Comparison of ENCODE assay signal across 8 cellular contexts in genomic region chr3:16883726-16884083, GRCh38. TPM values are rescaled to one million over a fixed set of nuclear protein-coding genes. Genes with fewer than 3 reads are reported as not detected.
A peak's percentile ranks its signal among the peaks of the same experiment; 100 is the strongest.
DNase-seq lines count a peak whose midpoint lies in the region; ATAC-seq and TF ChIP-seq lines count a peak whose summit lies in the region.

No MANE protein-coding gene starts in this region.

- POLR2A ChIA-PET in IMR-90 (lab: Charles Lee; ENCODE audit: unreplicated experiment) = no interaction called here

- no peak overlapping the region for H2BK120ac ChIP-seq in IMR-90 (ENCODE audit: low read depth, low read length)

- peaks cover 4% of the 10 kb centered on the region; the same call in 1 of the 2 replicates for H3K4me1 ChIP-seq in IMR-90 (ENCODE audit: control insufficient read depth, insufficient read depth, low read length)

- no peak overlapping the region for H2AK5ac ChIP-seq in IMR-90 (ENCODE audit: low read depth, low read length)

- H2BK15ac ChIP-seq in IMR-90 (ENCODE audit: low read depth, low read length) = no peak overlapping the region

- H3K36me3 ChIP-seq in IMR-90 (ENCODE audit: control insufficient read depth, insufficient read depth, low read length) (no peaks in the 10 kb centered on the region), neural cell (ENCODE audit: insufficient read depth, low read length) (no peaks in the 10 kb centered on the region)

- TF ChIP-seq CTCF in AG10803 (conservative IDR thresholded peaks at IDR 0.05; ENCODE audit: low read length) = no peak
- TF ChIP-seq CTCF in IMR-90 (conservative IDR thresholded peaks at IDR 0.05; ENCODE audit: low read depth, low read length) = no peak
- TF ChIP-seq CTCF in dorsolateral prefrontal cortex (IDR thresholded peaks at IDR 0.05 in 54 of 56, conservative IDR thresholded peaks at IDR 0.05 in 2 of 56; ENCODE audit: low read depth in 1 of 56, partially characterized antibody in 56 of 56) = no peak
- TF ChIP-seq CTCF in neural cell (IDR thresholded peaks at IDR 0.05; ENCODE audit: poor library complexity, severe bottlenecking) = no peak

- H2AK9ac ChIP-seq in IMR-90 (replicated peaks; ENCODE audit: low read depth, low read length, poor library complexity) = no peak overlapping the region

- no peak overlapping the region for H2BK20ac ChIP-seq in IMR-90 (ENCODE audit: low read depth, low read length)

- H3K79me2 ChIP-seq in neural cell (replicated peaks; ENCODE audit: insufficient read depth, low read length) = peaks cover 35% of the 10 kb centered on the region

- H4K20me1 ChIP-seq in IMR-90 (ENCODE audit: insufficient read depth, low read length) (no peaks in the 10 kb centered on the region), neural cell (ENCODE audit: insufficient read depth) (no peaks in the 10 kb centered on the region)

- H3K9ac ChIP-seq in IMR-90 (ENCODE audit: low read depth, low read length) (no peak overlapping the region), neural cell (ENCODE audit: low read length) (peak overlapping the region; percentile 95)

- H3K9me3 ChIP-seq in IMR-90 (ENCODE audit: control insufficient read depth, insufficient read depth, low read length) (no peaks in the 10 kb centered on the region), neural cell (ENCODE audit: low read length) (no peaks in the 10 kb centered on the region)

- no peaks in the 10 kb centered on the region for H3K9me1 ChIP-seq in IMR-90 (ENCODE audit: insufficient read depth, low read length)

- peaks cover 0 to 4% of the 10 kb centered on the region in 2 experiments; a peak in 1 of 4 replicates for H3K79me1 ChIP-seq in IMR-90 (ENCODE audit: low read depth in 1 of 2, low read length in 2 of 2)

- H3F3A ChIP-seq in neural cell (ENCODE audit: insufficient read depth, low read length, poor library complexity, severe bottlenecking) = no peaks in the 10 kb centered on the region

- no peak overlapping the region for H2BK5ac ChIP-seq in IMR-90 (ENCODE audit: low read depth, low read length, poor library complexity, severe bottlenecking)

- ATAC-seq in IMR-90 (ENCODE audit: low read depth) (no peak), HG02840 (IDR thresholded peaks at IDR 0.05; ENCODE audit: low FRiP score, unreplicated experiment) (no peak)

- no peak overlapping the region for H3K27ac ChIP-seq in IMR-90 (ENCODE audit: insufficient read depth, low read length)
- peak overlapping the region in 58 of 59 donors; percentile 18 to 99 (median 95) for H3K27ac ChIP-seq in dorsolateral prefrontal cortex
- H3K27ac ChIP-seq in neural cell (ENCODE audit: low read length) = peak overlapping the region; percentile 95

- no peak overlapping the region for H3K14ac ChIP-seq in IMR-90 (replicated peaks; ENCODE audit: low read depth, low read length)

- no peak overlapping the region for H3K23ac ChIP-seq in IMR-90 (ENCODE audit: low read depth, low read length)

- DNase-seq in AG10803 (ENCODE audit: low read depth) = no peak
- DNase-seq in IMR-90 = no peak
- DNase-seq in dorsolateral prefrontal cortex = no peak
- DNase-seq in NCI-H1417 treated with DMSO at 0.1 percent for 48 hours (lab: John Stamatoyannopoulos, UW) = no peak
- no peak for DNase-seq in pons (ENCODE audit: low spot score)
- no peak for DNase-seq in DMS114 treated with DMSO at 0.1 percent for 48 hours (lab: John Stamatoyannopoulos, UW; ENCODE audit: unreplicated experiment)

- intact Hi-C loops in IMR-90 (cut with micrococcal nuclease) = loop anchor here (10.0 kb wide), 1 partner anchor 351 kb away; no protein-coding TSS in a partner anchor
- intact Hi-C loops in dorsolateral prefrontal cortex (cut with DNase I) = loop anchor here (5.0 to 10.0 kb wide), 2 partner anchors 141 to 149 kb away; no protein-coding TSS in a partner anchor

- H3K56ac ChIP-seq in IMR-90 (ENCODE audit: extremely low read depth, insufficient read depth, low read length) = no peak overlapping the region

- BruUV-seq in IMR-90 (replicated peaks; lab: Mats Ljungman, UMichigan) = no TSS peak

- H2AFZ ChIP-seq in IMR-90 (replicated peaks; ENCODE audit: low read length, poor library complexity) = peak overlapping the region; percentile 91
- no peak overlapping the region for H2AFZ ChIP-seq in neural cell (ENCODE audit: low read depth, low read length)

- no peak overlapping the region for H4K5ac ChIP-seq in IMR-90 (ENCODE audit: low read depth, low read length)

- dilution Hi-C loops in IMR-90 (cut with HindIII; ENCODE audit: low sequenced_read_pairs, unreplicated experiment) = no loop called here

- CTCF ChIA-PET in IMR-90 (lab: Yijun Ruan, JAX) = interaction anchor here (0.6 to 1.1 kb wide), 4 partner anchors 13 to 409 kb away, joined by 3 to 7 read pairs (median 4); no protein-coding TSS in a partner anchor

- no peak overlapping the region for H3K4ac ChIP-seq in IMR-90 (ENCODE audit: low read depth, low read length)

- no peak for TF ChIP-seq EP300 in neural cell (conservative IDR thresholded peaks at IDR 0.05; ENCODE audit: poor library complexity, severe bottlenecking)

- peaks cover 4% of the 10 kb centered on the region for H3K27me3 ChIP-seq in IMR-90 (ENCODE audit: control insufficient read depth, insufficient read depth, low read length)
- no peaks in the 10 kb centered on the region for H3K27me3 ChIP-seq in dorsolateral prefrontal cortex
- no peaks in the 10 kb centered on the region for H3K27me3 ChIP-seq in neural cell (ENCODE audit: insufficient read depth, low read depth, low read length)

- TF ChIP-seq POLR2A in IMR-90 (IDR thresholded peaks at IDR 0.05; ENCODE audit: low read depth, low read length) = no peak

- TF ChIP-seq RAD21 in IMR-90 (IDR thresholded peaks at IDR 0.05; ENCODE audit: low read length) = no peak
- TF ChIP-seq RAD21 in neural cell (conservative IDR thresholded peaks at IDR 0.05) = no peak

- 80% methylated on average over 9 of the region's 16 CpGs; no CpG with 5 or more reads in 1 of the 2 experiments for WGBS in IMR-90 (ENCODE audit: extremely low coverage in 2 of 2, insufficient read length in 1 of 2), 2 experiments

- no peak overlapping the region for H4K91ac ChIP-seq in IMR-90 (ENCODE audit: insufficient read depth, low read depth, low read length)

- H3K4me2 ChIP-seq in IMR-90 (ENCODE audit: low read depth, low read length) (no peak overlapping the region), neural cell (ENCODE audit: low read length) (no peak overlapping the region)

- peak overlapping the region; percentile 85 for H3K4me3 ChIP-seq in AG10803 (ENCODE audit: low read length)
- no peak overlapping the region for H3K4me3 ChIP-seq in IMR-90 (ENCODE audit: insufficient read depth, low read depth, low read length)
- H3K4me3 ChIP-seq in dorsolateral prefrontal cortex = peak overlapping the region in 58 of 59 donors; percentile 64 to 93 (median 84)
- H3K4me3 ChIP-seq in neural cell (ENCODE audit: low read length) = peak overlapping the region; percentile 84

- H3K18ac ChIP-seq in IMR-90 (ENCODE audit: low read depth, low read length) = no peak overlapping the region

- in situ Hi-C loops in IMR-90 (cut with MboI; ENCODE audit: low sequenced_read_pairs) = loop anchor here (25.0 kb wide), 1 partner anchor 596 kb away; no protein-coding TSS in a partner anchor

- no peak overlapping the region for H4K8ac ChIP-seq in IMR-90 (ENCODE audit: low read depth in 2 of 2, low read length in 2 of 2)

- H3K9me2 ChIP-seq in neural cell (ENCODE audit: insufficient read depth, low read length) = no peaks in the 10 kb centered on the region

TF ChIP-seq in IMR-90, 13 proteins besides CTCF, POLR2A, EP300 and RAD21 (continues in another document):
- TF ChIP-seq SMC3 (IDR thresholded peaks at IDR 0.05; ENCODE audit: low read depth, low read length) (no peak), ELK1 (IDR thresholded peaks at IDR 0.05; ENCODE audit: borderline replicate concordance, low read depth, low read length) (no peak), RFX5 (IDR thresholded peaks at IDR 0.05; ENCODE audit: low read depth, low read length) (no peak), FOS (IDR thresholded peaks at IDR 0.05; ENCODE audit: low read depth, low read length) (no peak), RCOR1 (IDR thresholded peaks at IDR 0.05; ENCODE audit: insufficient replicate concordance, low read length) (no peak), CEBPB (IDR thresholded peaks at IDR 0.05; ENCODE audit: low read depth, low read length) (no peak), MXI1 (IDR thresholded peaks at IDR 0.05; ENCODE audit: borderline replicate concordance, low read depth, low read length) (no peak)

TF ChIP-seq in neural cell, 6 proteins besides CTCF, POLR2A, EP300 and RAD21 (continues in another document):
- no peak for TF ChIP-seq EZH2 (IDR thresholded peaks at IDR 0.05; ENCODE audit: borderline replicate concordance, insufficient read depth, low read length, poor library complexity, severe bottlenecking)
- no peak for TF ChIP-seq REST (IDR thresholded peaks at IDR 0.05; ENCODE audit: borderline replicate concordance)
- TF ChIP-seq POLR2AphosphoS5 (IDR thresholded peaks at IDR 0.05) = no peak
- TF ChIP-seq SMC3 (conservative IDR thresholded peaks at IDR 0.05; ENCODE audit: poor library complexity) = no peak

RNA-seq across cellular contexts. Expression of gene PLCL2, which starts 1.1 kb away (rescaled TPM):
- total RNA-seq in IMR-90 (2012; rRNA removed) (3.8 and 4.2 TPM in 2 replicates), dorsolateral prefrontal cortex (10 to 100 TPM; 11.0 to 46.8 (median 32.0) TPM)
- polyA plus RNA-seq in IMR-90 (2012; rRNA removed) (0.79 and 0.92 TPM in 2 replicates), neural cell (69.8 and 70.7 TPM in 2 replicates)
- polyA plus RNA-seq in IMR-90 (2012; cell fraction: cytosol; rRNA removed) = 0.22 and 0.92 TPM in 2 replicates
- polyA plus RNA-seq in IMR-90 (2012; cell fraction: nucleus; rRNA removed; ENCODE audit: low replicate concordance) = 0.12 and 0.58 TPM in 2 replicates
- 310 and 316 TPM in 2 replicates for polyA minus RNA-seq in neural cell
